9 cellular contexts compared by ENCODE assay signal in genomic region chr4:3045500-3045850, GRCh38. TPM values are rescaled to one million over a fixed set of nuclear protein-coding genes. Genes with fewer than 3 reads are reported as not detected.
DNase-seq lines count a peak whose midpoint lies in the region; ATAC-seq and TF ChIP-seq lines count a peak whose summit lies in the region.
"Had no signal": no experiment of that assay in that cellular context is flagged by ENCODE, and none has a peak within 500 bp of the region (broad histone marks: within the 10 kb centered on the region; RNA-seq: fewer than 3 reads in every experiment).

No MANE protein-coding gene starts in this region.

- H3K27me3 ChIP-seq in osteoblast (ENCODE audit: insufficient read depth, low read length) = no peaks in the 10 kb centered on the region
- H3K27me3 ChIP-seq: tibial nerve had no signal

- no peak for ATAC-seq in GM19463 (IDR thresholded peaks at IDR 0.05; ENCODE audit: unreplicated experiment)

- DNase-seq in EH (ENCODE audit: low read depth) = peak; percentile 75
- DNase-seq in T-helper 9 cell = peak; percentile 51
- DNase-seq in astrocyte of the hippocampus (ENCODE audit: low read depth, low spot score) = peak; percentile 27
- DNase-seq in osteoblast (ENCODE audit: insufficient read length, low spot score, missing footprints) = no peak
- no peak for DNase-seq in NCI-H1092 treated with DMSO at 0.1 percent for 48 hours (lab: John Stamatoyannopoulos, UW)
- DNase-seq in DMS 273 (lab: John Stamatoyannopoulos, UW; ENCODE audit: unreplicated experiment) = no peak
- no peak for DNase-seq in chondrocyte (ENCODE audit: low spot score)

- no peaks in the 10 kb centered on the region for H3K9me3 Mint-ChIP-seq in chondrocyte (ENCODE audit: low read depth)

- H3K4me1 Mint-ChIP-seq in chondrocyte (ENCODE audit: low read depth) = peaks cover 5% of the 10 kb centered on the region

- TF ChIP-seq CTCF in osteoblast (IDR thresholded peaks at IDR 0.05; ENCODE audit: extremely low read depth, low read depth, low read length) (peak; percentile 20), chondrocyte (IDR thresholded peaks at IDR 0.05) (no peak)

- H3K27me3 Mint-ChIP-seq in chondrocyte (ENCODE audit: low read depth) = peaks cover 25% of the 10 kb centered on the region

- H3K4me2 ChIP-seq in osteoblast (ENCODE audit: insufficient read depth, low read length) = peak overlapping the region; percentile 16

- peaks cover 24% of the 10 kb centered on the region for H3K4me1 ChIP-seq in osteoblast (ENCODE audit: insufficient read depth, low read length)

- H3K4me3 Mint-ChIP-seq in chondrocyte (ENCODE audit: unreplicated experiment) = no peak overlapping the region

- no peaks in the 10 kb centered on the region for H3K36me3 Mint-ChIP-seq in chondrocyte (ENCODE audit: low read depth)

- no peaks in the 10 kb centered on the region for H3K9me3 ChIP-seq in osteoblast (ENCODE audit: low read depth, low read length)
- H3K9me3 ChIP-seq: tibial nerve had no signal

- H3K79me2 ChIP-seq in osteoblast (ENCODE audit: insufficient read depth, low read length) = no peaks in the 10 kb centered on the region

- no peaks in the 10 kb centered on the region for H4K20me1 ChIP-seq in osteoblast (ENCODE audit: insufficient read depth, low read length)

- H2AFZ ChIP-seq in osteoblast (ENCODE audit: low read length) = peak overlapping the region; percentile 2

- peak overlapping the region; percentile 12 for H3K4me3 ChIP-seq in osteoblast (ENCODE audit: insufficient read depth, low read length)
- H3K4me3 ChIP-seq: tibial nerve had no signal

- H3K36me3 ChIP-seq in osteoblast (ENCODE audit: insufficient read depth, low read length) = no peaks in the 10 kb centered on the region
- H3K36me3 ChIP-seq: tibial nerve had no signal

- no peak overlapping the region for H3K27ac Mint-ChIP-seq in chondrocyte (ENCODE audit: unreplicated experiment)

- peak overlapping the region; percentile 77 for H3K27ac ChIP-seq in osteoblast (ENCODE audit: low read depth, low read length)
- H3K27ac ChIP-seq: tibial nerve had no signal

RNA-seq across cellular contexts. Expression of gene HTT-AS, which starts 28.9 kb away (rescaled TPM):
- total RNA-seq in osteoblast = not detected in 2 replicates
- total RNA-seq in chondrocyte = not detected in 3 replicates
- total RNA-seq: tibial nerve had no signal

RNA-seq across cellular contexts. Expression of gene HTT, which starts 29.0 kb away (rescaled TPM):
- 44.5 and 65.1 TPM in 2 replicates for total RNA-seq in osteoblast
- total RNA-seq in chondrocyte = 27.3 to 54.7 TPM (median 38.5 TPM) in 3 replicates

Comparison
In these comparisons a context has a peak if more than half of its experiments do, and no peak if none do; other contexts are left out.
1. DNase-seq: peak in EH (single experiment), T-helper 9 cell (single experiment) and astrocyte of the hippocampus (single experiment); none in osteoblast (single experiment), NCI-H1092 treated with DMSO at 0.1 percent for 48 hours (single experiment), DMS 273 (single experiment) and chondrocyte (single experiment).